9 cellular contexts compared by ENCODE assay signal in the genomic region with DNA sequence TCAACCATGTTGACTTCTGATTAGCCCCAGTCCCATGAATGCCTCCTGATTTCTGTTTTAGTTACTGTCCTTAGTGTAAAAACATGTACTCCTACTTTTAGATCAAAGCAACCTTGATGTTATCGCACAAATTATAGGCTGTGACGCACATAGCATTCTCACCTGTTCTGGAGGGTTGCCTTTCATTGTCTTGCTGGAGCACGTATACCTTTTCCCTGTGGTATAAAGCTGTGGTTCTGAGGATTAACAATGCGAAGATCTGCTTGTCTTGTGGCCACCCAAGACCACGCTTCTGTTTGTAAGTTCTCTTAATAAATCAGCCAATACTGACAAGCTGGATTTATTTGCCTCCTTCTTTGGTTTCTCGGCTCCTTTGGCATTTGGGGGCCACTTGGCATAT.
"Had no signal": no experiment of that assay in that cellular context is flagged by ENCODE, and none has a peak within 500 bp of the region (broad histone marks: within the 10 kb centered on the region; RNA-seq: fewer than 3 reads in every experiment).

No MANE protein-coding gene starts in this region.

- H3K9me3 Mint-ChIP-seq: H9, IgD-negative memory B cell had no signal

- H3K4me3 ChIP-seq: GM23248, K562 had no signal

- DNase-seq: GM23248, GOT3, H9, HCEC 1CT, KG1 had no signal

- ATAC-seq: HepG2, K562 had no signal

- FAIRE-seq: H54, HepG2, K562 had no signal

- H3K27ac Mint-ChIP-seq: H9 had no signal

- H3K27ac ChIP-seq: GM23248 had no signal

- H3K9ac ChIP-seq: GM23248 had no signal

- H3K27me3 Mint-ChIP-seq: IgD-negative memory B cell had no signal

- H3K4me3 Mint-ChIP-seq: H9, IgD-negative memory B cell had no signal

- H2AFZ ChIP-seq: GM23248 had no signal
